ENCODE assay signal across 12 cellular contexts in the genomic region with DNA sequence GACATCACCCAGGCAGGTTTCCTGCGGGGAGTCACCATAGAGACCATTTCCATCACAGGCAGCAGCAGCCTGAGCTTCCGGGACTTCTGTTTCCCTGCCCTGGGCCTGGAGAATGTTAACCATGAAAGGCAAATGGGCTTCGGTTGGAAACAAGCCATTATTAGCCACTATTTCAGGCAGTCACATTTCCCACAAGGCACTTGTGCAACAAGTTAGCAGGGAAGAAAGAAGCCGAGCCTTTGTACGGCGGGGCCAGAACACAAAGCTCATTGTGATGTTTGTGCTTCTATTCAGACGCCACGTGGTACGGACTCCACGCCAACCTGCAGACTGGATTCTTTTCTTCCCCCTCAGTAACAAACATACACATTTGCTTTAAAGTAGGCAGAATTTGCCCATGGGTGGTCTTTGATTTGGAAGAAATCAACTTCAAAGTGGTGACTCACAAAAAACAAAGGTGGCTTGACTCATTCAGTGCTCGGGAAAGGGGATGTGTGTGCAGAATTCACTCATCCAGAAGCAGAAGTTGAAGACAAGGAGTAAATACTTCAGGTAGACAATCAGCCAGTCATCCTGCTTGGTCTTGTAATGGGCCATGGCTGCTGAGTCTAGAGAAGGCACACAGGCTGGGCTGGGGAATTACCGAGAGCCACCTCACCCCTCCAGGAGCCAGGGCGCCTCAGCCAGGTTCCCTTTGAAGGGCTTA.
A peak's percentile ranks its signal among the peaks of the same experiment; 100 is the strongest.
DNase-seq lines count a peak whose midpoint lies in the region; ATAC-seq and TF ChIP-seq lines count a peak whose summit lies in the region.
"Had no signal": no experiment of that assay in that cellular context is flagged by ENCODE, and none has a peak within 500 bp of the region (broad histone marks: within the 10 kb centered on the region; RNA-seq: fewer than 3 reads in every experiment).

No MANE protein-coding gene starts in this region.

- H3K9me3 Mint-ChIP-seq in natural killer cell, result no peaks in the 10 kb centered on the region
- no peaks in the 10 kb centered on the region for H3K9me3 Mint-ChIP-seq in osteocyte (ENCODE audit: unreplicated experiment)

- TF ChIP-seq CTCF in gastroesophageal sphincter (IDR thresholded peaks at IDR 0.05) (no peak), natural killer cell (IDR thresholded peaks at IDR 0.05) (no peak), osteocyte (IDR thresholded peaks at IDR 0.05) (no peak)

- intact Hi-C loops in natural killer cell (cut with micrococcal nuclease), result no loop called here

- 31 to 49% methylated on average over 8 of the region's 13 CpGs for WGBS in gastroesophageal sphincter (ENCODE audit: low coverage in 1 of 2), 2 donors

- H3K27me3 ChIP-seq in gastroesophageal sphincter (peaks cover 13% of the 10 kb centered on the region), neuron (ENCODE audit: insufficient read depth, low read length) (no peaks in the 10 kb centered on the region)
- H3K27me3 ChIP-seq: ovary had no signal

- H3K27ac ChIP-seq in gastroesophageal sphincter, result no peak overlapping the region
- H3K27ac ChIP-seq: ovary, suprapubic skin had no signal

- H3K4me1 Mint-ChIP-seq in natural killer cell (no peaks in the 10 kb centered on the region), osteocyte (ENCODE audit: unreplicated experiment) (no peaks in the 10 kb centered on the region)

- H3K9me3 ChIP-seq in gastroesophageal sphincter (no peaks in the 10 kb centered on the region), neuron (ENCODE audit: low read length) (no peaks in the 10 kb centered on the region)
- H3K9me3 ChIP-seq: ovary, suprapubic skin had no signal

- ATAC-seq in gastroesophageal sphincter (peak; percentile 67), GM19455 (IDR thresholded peaks at IDR 0.05; ENCODE audit: unreplicated experiment) (no peak), natural killer cell (no peak)

- peaks cover 30 to 33% of the 10 kb centered on the region in 2 donors for H3K27me3 Mint-ChIP-seq in natural killer cell (ENCODE audit: low read depth in 2 of 2)
- H3K27me3 Mint-ChIP-seq in osteocyte (ENCODE audit: unreplicated experiment), result peaks cover 29% of the 10 kb centered on the region

- TF ChIP-seq EP300 in gastroesophageal sphincter (IDR thresholded peaks at IDR 0.05), result no peak

- in situ Hi-C loops in SK-MEL-5 (cut with HindIII; ENCODE audit: low pct_unique_long_range_greater_than_20kb, low sequenced_read_pairs), result no loop called here

- H3K4me3 Mint-ChIP-seq in natural killer cell (no peak overlapping the region), osteocyte (ENCODE audit: unreplicated experiment) (no peak overlapping the region)

- H2AFZ ChIP-seq in neuron (ENCODE audit: low read depth, low read length), result peak overlapping the region; percentile 59

- H3K4me3 ChIP-seq in gastroesophageal sphincter (no peak overlapping the region), neuron (ENCODE audit: low read length) (peak overlapping the region; percentile 18)
- H3K4me3 ChIP-seq: ovary, suprapubic skin had no signal

- H3K36me3 Mint-ChIP-seq in natural killer cell (no peaks in the 10 kb centered on the region), osteocyte (ENCODE audit: unreplicated experiment) (no peaks in the 10 kb centered on the region)

- H3K36me3 ChIP-seq in gastroesophageal sphincter (no peaks in the 10 kb centered on the region), neuron (ENCODE audit: insufficient read depth, low read length) (no peaks in the 10 kb centered on the region)
- H3K36me3 ChIP-seq: ovary, suprapubic skin had no signal

- DNase-seq in C1 segment of cervical spinal cord (lab: John Stamatoyannopoulos, UW), result peak in 11 of 14 donors; percentile 26 to 84 (median 63)
- peak; percentile 77 for DNase-seq in SK-MEL-5 (ENCODE audit: low read depth, low spot score)
- DNase-seq in natural killer cell, result no peak
- DNase-seq in osteocyte (ENCODE audit: extremely low spot score, unreplicated experiment), result no peak
- no peak for DNase-seq in effector CD8-positive, alpha-beta T cell (lab: John Stamatoyannopoulos, UW)
- DNase-seq: activated CD8-positive, alpha-beta memory T cell treated with anti-CD3 and anti-CD28 coated beads for 24 hours; ovary; T-helper 2 cell had no signal

- no peak for TF ChIP-seq POLR2A in gastroesophageal sphincter (IDR thresholded peaks at IDR 0.05)

- peaks cover 0 to 4% (median 0%) of the 10 kb centered on the region in 3 donors for H3K4me1 ChIP-seq in gastroesophageal sphincter
- H3K4me1 ChIP-seq in neuron (ENCODE audit: insufficient read depth, low read length), result peaks cover 16% of the 10 kb centered on the region
- H3K4me1 ChIP-seq: suprapubic skin had no signal

- no peak overlapping the region for H3K27ac Mint-ChIP-seq in natural killer cell
- H3K27ac Mint-ChIP-seq in osteocyte (ENCODE audit: unreplicated experiment), result no peak overlapping the region

Comparison
In these comparisons a context has a peak if more than half of its experiments do, and no peak if none do; other contexts are left out.
1. DNase-seq: peak in C1 segment of cervical spinal cord (11 of 14) and SK-MEL-5 (single experiment); none in natural killer cell (single experiment), osteocyte (single experiment) and effector CD8-positive, alpha-beta T cell (single experiment).